In the genomic region with DNA sequence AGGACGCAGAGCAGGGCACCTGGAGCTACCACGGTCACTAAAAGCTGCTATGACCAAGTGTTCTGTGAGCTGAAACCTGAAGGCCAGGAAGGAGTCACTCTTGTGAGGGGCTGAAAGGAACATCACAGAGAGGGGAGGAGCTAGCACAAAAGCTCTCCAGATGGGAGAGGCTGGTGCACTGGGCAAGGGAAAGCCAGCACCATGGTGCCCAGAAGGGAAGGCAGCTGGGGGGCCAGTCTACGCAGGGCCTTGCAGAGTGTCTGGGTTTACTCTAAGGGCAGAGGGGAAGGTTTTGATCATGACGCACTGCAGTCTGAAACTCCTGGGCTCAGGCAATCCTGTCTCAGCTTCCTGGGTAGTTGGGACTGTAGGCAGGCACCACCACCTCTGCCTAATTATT, we compare ENCODE assay signal across 11 cellular contexts. TPM values are rescaled to one million over a fixed set of nuclear protein-coding genes. Genes with fewer than 3 reads are reported as not detected.
DNase-seq lines count a peak whose midpoint lies in the region; ATAC-seq, FAIRE-seq and TF ChIP-seq lines count a peak whose summit lies in the region.
"Had no signal": no experiment of that assay in that cellular context is flagged by ENCODE, and none has a peak within 500 bp of the region (broad histone marks: within the 10 kb centered on the region; RNA-seq: fewer than 3 reads in every experiment).

No MANE protein-coding gene starts in this region.

- H3K27me3 Mint-ChIP-seq in activated CD8-positive, alpha-beta T cell treated with anti-CD3 and anti-CD28 coated beads, Interleukin-2, amount 10 ng/mL, durations not matched to agents 7 days and 5 days (ENCODE audit: low read depth): no peaks in the 10 kb centered on the region
- H3K27me3 Mint-ChIP-seq in type B pancreatic cell: no peaks in the 10 kb centered on the region

- TF ChIP-seq CTCF in kidney (IDR thresholded peaks at IDR 0.05; ENCODE audit: borderline replicate concordance, extremely low read depth, insufficient read depth): no peak
- TF ChIP-seq CTCF in type B pancreatic cell (conservative IDR thresholded peaks at IDR 0.05): no peak

- H3K36me3 Mint-ChIP-seq in activated CD8-positive, alpha-beta T cell treated with anti-CD3 and anti-CD28 coated beads, Interleukin-2, amount 10 ng/mL, durations not matched to agents 7 days and 5 days (ENCODE audit: low read depth): peaks cover 29% of the 10 kb centered on the region
- H3K36me3 Mint-ChIP-seq in type B pancreatic cell: peaks cover 18% of the 10 kb centered on the region

- peak overlapping the region in 1 of 2 donors; percentile 100 for H3K9ac ChIP-seq in kidney (ENCODE audit: low read length in 2 of 2)

- ATAC-seq in left ventricle myocardium superior: no peak
- no peak for ATAC-seq in left cardiac atrium
- ATAC-seq in activated CD8-positive, alpha-beta T cell treated with anti-CD3 and anti-CD28 coated beads, Interleukin-2, amount 10 ng/mL, durations not matched to agents 7 days and 5 days: no peak

- H3K9me3 Mint-ChIP-seq in activated CD8-positive, alpha-beta T cell treated with anti-CD3 and anti-CD28 coated beads, Interleukin-2, amount 10 ng/mL, durations not matched to agents 7 days and 5 days (ENCODE audit: insufficient read depth): no peaks in the 10 kb centered on the region
- H3K9me3 Mint-ChIP-seq in type B pancreatic cell: no peaks in the 10 kb centered on the region

- peaks cover 7 to 31% of the 10 kb centered on the region in 2 donors for H3K4me1 ChIP-seq in kidney (ENCODE audit: control insufficient read depth in 1 of 2, insufficient read depth in 1 of 2, low read depth in 1 of 2, low read length in 2 of 2)

- H3K4me3 Mint-ChIP-seq in activated CD8-positive, alpha-beta T cell treated with anti-CD3 and anti-CD28 coated beads, Interleukin-2, amount 10 ng/mL, durations not matched to agents 7 days and 5 days: peak overlapping the region; percentile 100
- H3K4me3 Mint-ChIP-seq in type B pancreatic cell: peak overlapping the region; percentile 100

- H3K9me3 ChIP-seq in kidney (ENCODE audit: control insufficient read depth in 1 of 2, low read length in 2 of 2): no peaks in the 10 kb centered on the region

- CTCF ChIA-PET in activated CD8-positive, alpha-beta T cell treated with anti-CD3 and anti-CD28 coated beads, Interleukin-2, amount 10 ng/mL, durations not matched to agents 7 days and 5 days (lab: Charles Lee): interaction anchor here (1.1 to 2.9 kb wide), 4 partner anchors 10 to 133 kb away, joined by 4 to 17 read pairs (median 8); a partner anchor contains a TSS

- H3K27ac ChIP-seq in kidney (ENCODE audit: low read depth in 2 of 2, low read length in 2 of 2): no peak overlapping the region
- H3K27ac ChIP-seq: epithelial cell of prostate had no signal

- peak; percentile 20 for DNase-seq in left ventricle myocardium superior
- no peak for DNase-seq in left cardiac atrium
- no peak for DNase-seq in activated CD8-positive, alpha-beta T cell treated with anti-CD3 and anti-CD28 coated beads, Interleukin-2, amount 10 ng/mL, durations not matched to agents 7 days and 5 days
- DNase-seq in kidney: peak; percentile 39
- DNase-seq in type B pancreatic cell (ENCODE audit: extremely low spot score, unreplicated experiment): no peak
- no peak for DNase-seq in OCI-M2 (lab: John Stamatoyannopoulos, UW; ENCODE audit: unreplicated experiment)
- no peak for DNase-seq in DMS153 (lab: John Stamatoyannopoulos, UW)
- DNase-seq in NCI-H146 treated with DMSO at 0.1 percent for 48 hours (lab: John Stamatoyannopoulos, UW; ENCODE audit: unreplicated experiment): no peak
- DNase-seq: KG1, NCI-H69 had no signal

- H3K4me3 ChIP-seq in kidney (ENCODE audit: low read length in 2 of 2): peak overlapping the region; percentile 95 to 100

- H3K36me3 ChIP-seq in kidney (ENCODE audit: control insufficient read depth in 1 of 2, insufficient read depth in 2 of 2, low read length in 2 of 2): no peaks in the 10 kb centered on the region

- no peak for FAIRE-seq in kidney (lab: Jason Lieb, UNC)

- H3K27ac Mint-ChIP-seq in activated CD8-positive, alpha-beta T cell treated with anti-CD3 and anti-CD28 coated beads, Interleukin-2, amount 10 ng/mL, durations not matched to agents 7 days and 5 days: peak overlapping the region; percentile 100
- H3K27ac Mint-ChIP-seq in type B pancreatic cell: peak overlapping the region; percentile 99

- H3K4me1 Mint-ChIP-seq in activated CD8-positive, alpha-beta T cell treated with anti-CD3 and anti-CD28 coated beads, Interleukin-2, amount 10 ng/mL, durations not matched to agents 7 days and 5 days (ENCODE audit: low read depth): peaks cover 76% of the 10 kb centered on the region
- peaks cover 40% of the 10 kb centered on the region for H3K4me1 Mint-ChIP-seq in type B pancreatic cell (ENCODE audit: unreplicated experiment)

- POLR2A ChIA-PET in activated CD8-positive, alpha-beta T cell treated with anti-CD3 and anti-CD28 coated beads, Interleukin-2, amount 10 ng/mL, durations not matched to agents 7 days and 5 days (lab: Charles Lee): interaction anchor here (0.7 to 2.7 kb wide), 6 partner anchors 11 to 38 kb away, joined by 3 to 8 read pairs (median 4); a partner anchor contains a TSS

- intact Hi-C loops in left ventricle myocardium superior (cut with micrococcal nuclease) (no loop called here), left cardiac atrium (cut with DNase I) (loop anchor here in 1 of 2 donors (10.0 kb wide), 1 partner anchor 122 kb away; no protein-coding TSS in a partner anchor), kidney (cut with DNase I) (no loop called here)

RNA-seq across cellular contexts. Expression of a gene that starts 4.1 kb away (rescaled TPM):
- total RNA-seq in left ventricle myocardium superior: 12.3 TPM
- 10 to 100 TPM; 17.7 to 27.7 TPM for total RNA-seq in left cardiac atrium
- 10 to 100 TPM; 30.2 to 32.1 TPM for total RNA-seq in activated CD8-positive, alpha-beta T cell treated with anti-CD3 and anti-CD28 coated beads, Interleukin-2, amount 10 ng/mL, durations not matched to agents 7 days and 5 days
- 56.8 TPM for total RNA-seq in kidney
- polyA plus RNA-seq in kidney (ENCODE audit: insufficient read depth, low read depth, low replicate concordance): 47.0 TPM
- 28.5 and 37.4 TPM in 2 replicates for total RNA-seq in type B pancreatic cell (ENCODE audit: low replicate concordance)

RNA-seq across cellular contexts. Expression of a gene that starts 6.7 kb away (rescaled TPM):
- total RNA-seq in left ventricle myocardium superior: 9.4 TPM
- 1 to 10 TPM; 8.4 to 8.6 TPM for total RNA-seq in left cardiac atrium
- total RNA-seq in activated CD8-positive, alpha-beta T cell treated with anti-CD3 and anti-CD28 coated beads, Interleukin-2, amount 10 ng/mL, durations not matched to agents 7 days and 5 days: 10 to 100 TPM; 22.7 to 24.4 TPM
- 23.6 TPM for total RNA-seq in kidney
- polyA plus RNA-seq in kidney (ENCODE audit: insufficient read depth, low read depth, low replicate concordance): 22.0 TPM
- total RNA-seq in type B pancreatic cell (ENCODE audit: low replicate concordance): 41.3 and 43.1 TPM in 2 replicates

RNA-seq across cellular contexts. Expression of a gene that starts 11.3 kb away (rescaled TPM):
- total RNA-seq in left ventricle myocardium superior (16.8 TPM), left cardiac atrium (10 to 100 TPM; 17.4 to 19.4 TPM), kidney (22.7 TPM), type B pancreatic cell (ENCODE audit: low replicate concordance) (16.1 and 18.1 TPM in 2 replicates)
- 1 to 10 TPM; 8.7 to 9.4 TPM for total RNA-seq in activated CD8-positive, alpha-beta T cell treated with anti-CD3 and anti-CD28 coated beads, Interleukin-2, amount 10 ng/mL, durations not matched to agents 7 days and 5 days
- 51.9 TPM for polyA plus RNA-seq in kidney (ENCODE audit: insufficient read depth, low read depth, low replicate concordance)

RNA-seq across cellular contexts. Expression of a gene that starts 12.4 kb away (rescaled TPM):
- total RNA-seq in left ventricle myocardium superior: 13.4 TPM
- 10 to 100 TPM; 11.1 to 11.7 TPM for total RNA-seq in left cardiac atrium
- total RNA-seq in activated CD8-positive, alpha-beta T cell treated with anti-CD3 and anti-CD28 coated beads, Interleukin-2, amount 10 ng/mL, durations not matched to agents 7 days and 5 days: 1 to 10 TPM; 5.2 to 5.3 TPM
- total RNA-seq in kidney: 9.8 TPM
- polyA plus RNA-seq in kidney (ENCODE audit: insufficient read depth, low read depth, low replicate concordance): 6.6 TPM
- 9.4 and 9.6 TPM in 2 replicates for total RNA-seq in type B pancreatic cell (ENCODE audit: low replicate concordance)

RNA-seq across cellular contexts. Expression of a gene that starts 18.1 kb away (rescaled TPM):
- total RNA-seq in left ventricle myocardium superior (79.9 TPM), left cardiac atrium (10 to 100 TPM; 82.4 to 87.5 TPM), kidney (161 TPM), type B pancreatic cell (ENCODE audit: low replicate concordance) (170 and 232 TPM in 2 replicates)
- 100 to 1,000 TPM; 296 to 321 TPM for total RNA-seq in activated CD8-positive, alpha-beta T cell treated with anti-CD3 and anti-CD28 coated beads, Interleukin-2, amount 10 ng/mL, durations not matched to agents 7 days and 5 days
- 54.8 TPM for polyA plus RNA-seq in kidney (ENCODE audit: insufficient read depth, low read depth, low replicate concordance)

Comparison
In these comparisons a context has a peak if more than half of its experiments do, and no peak if none do; other contexts are left out.
1. DNase-seq: peak in left ventricle myocardium superior (single experiment) and kidney (single experiment); none in left cardiac atrium (single experiment), activated CD8-positive, alpha-beta T cell treated with anti-CD3 and anti-CD28 coated beads, Interleukin-2, amount 10 ng/mL, durations not matched to agents 7 days and 5 days (single experiment), type B pancreatic cell (single experiment), OCI-M2 (single experiment), DMS153 (single experiment) and NCI-H146 treated with DMSO at 0.1 percent for 48 hours (single experiment).